Comparison of ENCODE assay signal across 10 cellular contexts in the genomic region with DNA sequence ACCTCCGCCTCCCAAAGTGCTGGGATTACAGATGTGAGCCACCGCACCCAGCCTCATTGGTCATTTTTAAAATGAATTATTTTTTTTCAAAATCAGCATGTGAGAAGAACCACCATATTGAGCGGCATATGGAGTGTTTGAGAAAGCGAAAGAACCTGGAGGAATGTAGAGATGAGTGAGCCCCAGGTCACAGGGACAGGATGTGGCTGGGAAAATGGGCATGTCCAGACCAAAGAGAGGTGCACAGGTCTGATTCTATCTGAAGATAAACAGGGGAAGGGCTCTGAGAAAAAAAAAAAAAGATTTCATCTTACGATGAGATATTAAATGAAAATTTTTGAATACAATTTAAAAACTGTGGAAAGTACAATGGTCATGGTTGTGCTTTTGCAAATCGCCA. TPM values are rescaled to one million over a fixed set of nuclear protein-coding genes. Genes with fewer than 3 reads are reported as not detected.
"Had no signal": no experiment of that assay in that cellular context is flagged by ENCODE, and none has a peak within 500 bp of the region (broad histone marks: within the 10 kb centered on the region; RNA-seq: fewer than 3 reads in every experiment).

No MANE protein-coding gene starts in this region.

RNA-seq across cellular contexts. Expression of a gene that starts 2.0 kb away (rescaled TPM):
- total RNA-seq: lung microvascular endothelial cell, osteocyte, SJSA1 had no signal
- polyA plus RNA-seq: neural cell had no signal

RNA-seq across cellular contexts. Expression of a gene that starts 23.8 kb away (rescaled TPM):
- total RNA-seq: esophagus muscularis mucosa, fibroblast of villous mesenchyme, lung microvascular endothelial cell, mucosa of descending colon, osteocyte, SJSA1, stomach, thyroid gland had no signal
- polyA plus RNA-seq: neural cell, stomach had no signal

RNA-seq across cellular contexts. Expression of a gene that starts 49.8 kb away (rescaled TPM):
- total RNA-seq: cerebellum, fibroblast of villous mesenchyme, lung microvascular endothelial cell, osteocyte, SJSA1 had no signal
- polyA plus RNA-seq: neural cell had no signal

RNA-seq across cellular contexts. Expression of a gene that starts 52.5 kb away (rescaled TPM):
- total RNA-seq: fibroblast of villous mesenchyme, lung microvascular endothelial cell, osteocyte, SJSA1 had no signal
